27 cellular contexts compared by ENCODE assay signal in genomic region chr9:126233175-126233574, GRCh38.
"Had no signal": no experiment of that assay in that cellular context is flagged by ENCODE, and none has a peak within 500 bp of the region (broad histone marks: within the 10 kb centered on the region; RNA-seq: fewer than 3 reads in every experiment).

No MANE protein-coding gene starts in this region.

- H3K36me3 Mint-ChIP-seq: activated naive CD8-positive, alpha-beta T cell had no signal

- H3K4me3 Mint-ChIP-seq: activated CD4-positive, alpha-beta T cell treated with anti-CD3 and anti-CD28 coated beads for 36 hours; activated CD4-positive, alpha-beta T cell treated with anti-CD3 and anti-CD28 coated beads, Interleukin-2, amount 10 ng/mL, durations not matched to agents 7 days and 5 days; activated CD8-positive, alpha-beta T cell treated with anti-CD3 and anti-CD28 coated beads for 36 hours; activated naive CD8-positive, alpha-beta T cell; activated T-cell treated with anti-CD3 and anti-CD28 coated beads, Interleukin-2, amount 50 U/mL, for 4 hours; activated T-helper 17 cell treated with anti-CD3 and anti-CD28 coated beads, Interleukin-2, amount 50 U/mL, for 72 hours had no signal

- H3K36me3 ChIP-seq: brain microvascular endothelial cell, gastrocnemius medialis, heart left ventricle had no signal

- H3K4me1 Mint-ChIP-seq: activated CD4-positive, alpha-beta T cell treated with anti-CD3 and anti-CD28 coated beads for 36 hours; activated CD4-positive, alpha-beta T cell treated with anti-CD3 and anti-CD28 coated beads, Interleukin-2, amount 10 ng/mL, durations not matched to agents 7 days and 5 days had no signal

- H3K9me3 Mint-ChIP-seq: activated CD4-positive, alpha-beta T cell treated with anti-CD3 and anti-CD28 coated beads, Interleukin-2, amount 10 ng/mL, durations not matched to agents 7 days and 5 days; activated CD8-positive, alpha-beta T cell treated with anti-CD3 and anti-CD28 coated beads for 36 hours; activated T-cell treated with anti-CD3 and anti-CD28 coated beads, Interleukin-2, amount 50 U/mL, for 4 hours; activated T-helper 17 cell treated with anti-CD3 and anti-CD28 coated beads, Interleukin-2, amount 50 U/mL, for 72 hours had no signal

- H3K4me3 ChIP-seq: gastrocnemius medialis, heart left ventricle had no signal

- DNase-seq: activated CD4-positive, alpha-beta T cell treated with anti-CD3 and anti-CD28 coated beads for 36 hours; activated CD4-positive, alpha-beta T cell treated with anti-CD3 and anti-CD28 coated beads, Interleukin-2, amount 10 ng/mL, durations not matched to agents 7 days and 5 days; activated CD4-positive, alpha-beta T cell treated with anti-CD3 and anti-CD28 coated beads, Interleukin-2, amount 50 U/mL, for 4 hours; activated CD4-positive, CD25-positive, alpha-beta regulatory T cell; activated CD4-positive, CD25-positive, alpha-beta regulatory T cell treated with anti-CD3 and anti-CD28 coated beads, Interleukin-2, amount 50 U/mL, for 72 hours; activated CD8-positive, alpha-beta memory T cell treated with anti-CD3 and anti-CD28 coated beads for 24 hours; activated CD8-positive, alpha-beta T cell treated with anti-CD3 and anti-CD28 coated beads for 36 hours; activated effector memory CD4-positive, alpha-beta T cell treated with Interleukin-2 at 50 U/mL for 16 hours; activated gamma-delta T cell treated with Interleukin-2 at 50 U/mL for 16 hours; activated naive CD4-positive, alpha-beta T cell treated with anti-CD3 and anti-CD28 coated beads, Interleukin-2, amount 50 U/mL, for 16 hours; activated naive CD4-positive, alpha-beta T cell treated with Interleukin-2 at 50 U/mL for 16 hours; activated T-cell treated with anti-CD3 and anti-CD28 coated beads, Interleukin-2, amount 50 U/mL, for 4 hours; amniotic stem cell; anterior cingulate cortex; brain microvascular endothelial cell; caudate nucleus; cortex of kidney; dermis blood vessel endothelial cell; effector CD4-positive, alpha-beta T cell; foreskin keratinocyte; gastrocnemius medialis; glutamatergic neuron; heart left ventricle; T-helper 2 cell had no signal

- H3K27me3 ChIP-seq: brain microvascular endothelial cell, gastrocnemius medialis had no signal

- H3K27ac Mint-ChIP-seq: activated CD4-positive, alpha-beta T cell treated with anti-CD3 and anti-CD28 coated beads for 36 hours; activated CD4-positive, alpha-beta T cell treated with anti-CD3 and anti-CD28 coated beads, Interleukin-2, amount 10 ng/mL, durations not matched to agents 7 days and 5 days; activated CD8-positive, alpha-beta T cell treated with anti-CD3 and anti-CD28 coated beads for 36 hours; activated naive CD8-positive, alpha-beta T cell; activated T-helper 17 cell treated with anti-CD3 and anti-CD28 coated beads, Interleukin-2, amount 50 U/mL, for 72 hours had no signal

- H3K4me1 ChIP-seq: foreskin keratinocyte, gastrocnemius medialis, heart left ventricle had no signal

- H3K9me3 ChIP-seq: gastrocnemius medialis, heart left ventricle had no signal

- H3K27ac ChIP-seq: brain microvascular endothelial cell, foreskin keratinocyte, gastrocnemius medialis, heart left ventricle had no signal

- ATAC-seq: activated CD4-positive, alpha-beta T cell treated with anti-CD3 and anti-CD28 coated beads for 36 hours; activated CD8-positive, alpha-beta T cell treated with anti-CD3 and anti-CD28 coated beads for 36 hours; activated T-cell treated with anti-CD3 and anti-CD28 coated beads, Interleukin-2, amount 50 U/mL, for 4 hours; activated T-helper 17 cell treated with anti-CD3 and anti-CD28 coated beads, Interleukin-2, amount 50 U/mL, for 72 hours; esophagus mucosa; foreskin keratinocyte; gastrocnemius medialis; heart left ventricle had no signal
